ENCODE assay signal across 1 cellular context in the genomic region with DNA sequence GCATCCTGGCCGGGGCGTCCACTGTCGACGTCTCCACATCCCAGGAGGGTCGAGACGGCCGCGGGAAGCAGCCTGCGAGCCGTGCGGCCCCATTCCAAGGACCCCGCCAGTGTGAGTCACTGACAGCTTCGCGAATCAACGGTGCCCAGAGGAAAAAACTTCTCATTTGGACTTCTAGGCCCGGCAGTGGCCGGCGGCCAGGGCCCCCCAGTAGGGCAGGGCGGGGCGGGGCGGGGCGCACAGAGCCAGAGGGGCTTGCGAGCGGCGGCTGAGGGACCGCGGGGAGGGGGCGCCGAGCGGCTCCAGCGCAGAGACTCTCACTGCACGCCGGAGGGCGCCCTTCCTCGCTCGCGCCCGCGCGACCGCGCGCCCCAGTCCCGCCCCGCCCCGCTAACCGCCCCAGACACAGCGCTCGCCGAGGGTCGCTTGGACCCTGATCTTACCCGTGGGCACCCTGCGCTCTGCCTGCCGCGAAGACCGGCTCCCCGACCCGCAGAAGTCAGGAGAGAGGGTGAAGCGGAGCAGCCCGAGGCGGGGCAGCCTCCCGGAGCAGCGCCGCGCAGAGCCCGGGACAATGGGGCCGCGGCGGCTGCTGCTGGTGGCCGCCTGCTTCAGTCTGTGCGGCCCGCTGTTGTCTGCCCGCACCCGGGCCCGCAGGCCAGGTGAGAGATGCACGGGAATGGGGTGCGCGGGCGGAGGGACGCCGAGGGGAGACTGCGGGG.
TF ChIP-seq lines count a peak whose summit lies in the region.

Gene F2R (plus strand): TSS at position 393 of the 722 bp plus-strand sequence. CDS start 182 bp downstream, at position 575.

TF ChIP-seq in HepG2, 621 proteins besides CTCF, POLR2A, EP300 and RAD21 (continued from another document and continues in another):
- TF ChIP-seq YY1 (IDR thresholded peaks at IDR 0.05; ENCODE audit: insufficient read depth, insufficient replicate concordance, low read depth, low read length) (peak; percentile 19), HMGXB3 (CRISPR knock-in tag; IDR thresholded peaks at IDR 0.05; ENCODE audit: borderline replicate concordance) (no peak), MAFK (conservative IDR thresholded peaks at IDR 0.05 in 1 of 2, IDR thresholded peaks at IDR 0.05 in 1 of 2; ENCODE audit: low read length in 2 of 2) (no peak), ARNT (IDR thresholded peaks at IDR 0.05) (no peak), ZNF263 (CRISPR knock-in tag; IDR thresholded peaks at IDR 0.05) (0 out of 2 replicates have a peak, but pooled peaks have one; percentile 24), KDM5A (IDR thresholded peaks at IDR 0.05; ENCODE audit: borderline replicate concordance, low read length) (no peak), PHB2 (IDR thresholded peaks at IDR 0.05; ENCODE audit: partially characterized antibody) (no peak), SALL1 (CRISPR knock-in tag; IDR thresholded peaks at IDR 0.05) (peak; percentile 47), ZMYM3 (CRISPR knock-in tag; IDR thresholded peaks at IDR 0.05) (no peak), TSC22D2 (CRISPR knock-in tag; IDR thresholded peaks at IDR 0.05; ENCODE audit: borderline replicate concordance) (no peak), FOXP4 (CRISPR knock-in tag; IDR thresholded peaks at IDR 0.05) (no peak), GLI4 (CRISPR knock-in tag; IDR thresholded peaks at IDR 0.05; ENCODE audit: borderline replicate concordance) (no peak), ZNF644 (CRISPR knock-in tag; IDR thresholded peaks at IDR 0.05; ENCODE audit: low read depth) (no peak), SAFB2 (CRISPR knock-in tag; IDR thresholded peaks at IDR 0.05; ENCODE audit: borderline replicate concordance, low read depth) (peak; percentile 65), NR3C1 (CRISPR knock-in tag; IDR thresholded peaks at IDR 0.05) (no peak), ZNF3 (CRISPR knock-in tag; IDR thresholded peaks at IDR 0.05) (no peak), RFX5 (IDR thresholded peaks at IDR 0.05; ENCODE audit: low read depth, low read length) (no peak), CERS6 (CRISPR knock-in tag; IDR thresholded peaks at IDR 0.05) (no peak), ZNF205 (CRISPR knock-in tag; IDR thresholded peaks at IDR 0.05) (no peak), ZMYM4 (CRISPR knock-in tag; IDR thresholded peaks at IDR 0.05) (peak; percentile 18; the same call in 1 of the 2 replicates), STAG1 (CRISPR knock-in tag; IDR thresholded peaks at IDR 0.05) (peak; percentile 49), PITX1 (CRISPR knock-in tag; IDR thresholded peaks at IDR 0.05) (no peak), ZNF710 (CRISPR knock-in tag; IDR thresholded peaks at IDR 0.05; ENCODE audit: borderline replicate concordance) (no peak), NFE2 (CRISPR knock-in tag; IDR thresholded peaks at IDR 0.05) (no peak), ZNF891 (CRISPR knock-in tag; IDR thresholded peaks at IDR 0.05) (no peak)
- TF ChIP-seq, protein P1, sequence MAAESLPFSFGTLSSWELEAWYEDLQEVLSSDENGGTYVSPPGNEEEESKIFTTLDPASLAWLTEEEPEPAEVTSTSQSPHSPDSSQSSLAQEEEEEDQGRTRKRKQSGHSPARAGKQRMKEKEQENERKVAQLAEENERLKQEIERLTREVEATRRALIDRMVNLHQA (CRISPR knock-in tag; IDR thresholded peaks at IDR 0.05) = no peak
- TF ChIP-seq, protein P2, sequence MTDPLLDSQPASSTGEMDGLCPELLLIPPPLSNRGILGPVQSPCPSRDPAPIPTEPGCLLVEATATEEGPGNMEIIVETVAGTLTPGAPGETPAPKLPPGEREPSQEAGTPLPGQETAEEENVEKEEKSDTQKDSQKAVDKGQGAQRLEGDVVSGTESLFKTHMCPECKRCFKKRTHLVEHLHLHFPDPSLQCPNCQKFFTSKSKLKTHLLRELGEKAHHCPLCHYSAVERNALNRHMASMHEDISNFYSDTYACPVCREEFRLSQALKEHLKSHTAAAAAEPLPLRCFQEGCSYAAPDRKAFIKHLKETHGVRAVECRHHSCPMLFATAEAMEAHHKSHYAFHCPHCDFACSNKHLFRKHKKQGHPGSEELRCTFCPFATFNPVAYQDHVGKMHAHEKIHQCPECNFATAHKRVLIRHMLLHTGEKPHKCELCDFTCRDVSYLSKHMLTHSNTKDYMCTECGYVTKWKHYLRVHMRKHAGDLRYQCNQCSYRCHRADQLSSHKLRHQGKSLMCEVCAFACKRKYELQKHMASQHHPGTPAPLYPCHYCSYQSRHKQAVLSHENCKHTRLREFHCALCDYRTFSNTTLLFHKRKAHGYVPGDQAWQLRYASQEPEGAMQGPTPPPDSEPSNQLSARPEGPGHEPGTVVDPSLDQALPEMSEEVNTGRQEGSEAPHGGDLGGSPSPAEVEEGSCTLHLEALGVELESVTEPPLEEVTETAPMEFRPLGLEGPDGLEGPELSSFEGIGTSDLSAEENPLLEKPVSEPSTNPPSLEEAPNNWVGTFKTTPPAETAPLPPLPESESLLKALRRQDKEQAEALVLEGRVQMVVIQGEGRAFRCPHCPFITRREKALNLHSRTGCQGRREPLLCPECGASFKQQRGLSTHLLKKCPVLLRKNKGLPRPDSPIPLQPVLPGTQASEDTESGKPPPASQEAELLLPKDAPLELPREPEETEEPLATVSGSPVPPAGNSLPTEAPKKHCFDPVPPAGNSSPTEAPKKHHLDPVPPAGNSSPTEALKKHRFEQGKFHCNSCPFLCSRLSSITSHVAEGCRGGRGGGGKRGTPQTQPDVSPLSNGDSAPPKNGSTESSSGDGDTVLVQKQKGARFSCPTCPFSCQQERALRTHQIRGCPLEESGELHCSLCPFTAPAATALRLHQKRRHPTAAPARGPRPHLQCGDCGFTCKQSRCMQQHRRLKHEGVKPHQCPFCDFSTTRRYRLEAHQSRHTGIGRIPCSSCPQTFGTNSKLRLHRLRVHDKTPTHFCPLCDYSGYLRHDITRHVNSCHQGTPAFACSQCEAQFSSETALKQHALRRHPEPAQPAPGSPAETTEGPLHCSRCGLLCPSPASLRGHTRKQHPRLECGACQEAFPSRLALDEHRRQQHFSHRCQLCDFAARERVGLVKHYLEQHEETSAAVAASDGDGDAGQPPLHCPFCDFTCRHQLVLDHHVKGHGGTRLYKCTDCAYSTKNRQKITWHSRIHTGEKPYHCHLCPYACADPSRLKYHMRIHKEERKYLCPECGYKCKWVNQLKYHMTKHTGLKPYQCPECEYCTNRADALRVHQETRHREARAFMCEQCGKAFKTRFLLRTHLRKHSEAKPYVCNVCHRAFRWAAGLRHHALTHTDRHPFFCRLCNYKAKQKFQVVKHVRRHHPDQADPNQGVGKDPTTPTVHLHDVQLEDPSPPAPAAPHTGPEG (CRISPR knock-in tag; IDR thresholded peaks at IDR 0.05) = peak; percentile 78
- TF ChIP-seq, protein P3, sequence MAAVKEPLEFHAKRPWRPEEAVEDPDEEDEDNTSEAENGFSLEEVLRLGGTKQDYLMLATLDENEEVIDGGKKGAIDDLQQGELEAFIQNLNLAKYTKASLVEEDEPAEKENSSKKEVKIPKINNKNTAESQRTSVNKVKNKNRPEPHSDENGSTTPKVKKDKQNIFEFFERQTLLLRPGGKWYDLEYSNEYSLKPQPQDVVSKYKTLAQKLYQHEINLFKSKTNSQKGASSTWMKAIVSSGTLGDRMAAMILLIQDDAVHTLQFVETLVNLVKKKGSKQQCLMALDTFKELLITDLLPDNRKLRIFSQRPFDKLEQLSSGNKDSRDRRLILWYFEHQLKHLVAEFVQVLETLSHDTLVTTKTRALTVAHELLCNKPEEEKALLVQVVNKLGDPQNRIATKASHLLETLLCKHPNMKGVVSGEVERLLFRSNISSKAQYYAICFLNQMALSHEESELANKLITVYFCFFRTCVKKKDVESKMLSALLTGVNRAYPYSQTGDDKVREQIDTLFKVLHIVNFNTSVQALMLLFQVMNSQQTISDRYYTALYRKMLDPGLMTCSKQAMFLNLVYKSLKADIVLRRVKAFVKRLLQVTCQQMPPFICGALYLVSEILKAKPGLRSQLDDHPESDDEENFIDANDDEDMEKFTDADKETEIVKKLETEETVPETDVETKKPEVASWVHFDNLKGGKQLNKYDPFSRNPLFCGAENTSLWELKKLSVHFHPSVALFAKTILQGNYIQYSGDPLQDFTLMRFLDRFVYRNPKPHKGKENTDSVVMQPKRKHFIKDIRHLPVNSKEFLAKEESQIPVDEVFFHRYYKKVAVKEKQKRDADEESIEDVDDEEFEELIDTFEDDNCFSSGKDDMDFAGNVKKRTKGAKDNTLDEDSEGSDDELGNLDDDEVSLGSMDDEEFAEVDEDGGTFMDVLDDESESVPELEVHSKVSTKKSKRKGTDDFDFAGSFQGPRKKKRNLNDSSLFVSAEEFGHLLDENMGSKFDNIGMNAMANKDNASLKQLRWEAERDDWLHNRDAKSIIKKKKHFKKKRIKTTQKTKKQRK (IDR thresholded peaks at IDR 0.05; ENCODE audit: low read length) = no peak
- TF ChIP-seq, protein P4, sequence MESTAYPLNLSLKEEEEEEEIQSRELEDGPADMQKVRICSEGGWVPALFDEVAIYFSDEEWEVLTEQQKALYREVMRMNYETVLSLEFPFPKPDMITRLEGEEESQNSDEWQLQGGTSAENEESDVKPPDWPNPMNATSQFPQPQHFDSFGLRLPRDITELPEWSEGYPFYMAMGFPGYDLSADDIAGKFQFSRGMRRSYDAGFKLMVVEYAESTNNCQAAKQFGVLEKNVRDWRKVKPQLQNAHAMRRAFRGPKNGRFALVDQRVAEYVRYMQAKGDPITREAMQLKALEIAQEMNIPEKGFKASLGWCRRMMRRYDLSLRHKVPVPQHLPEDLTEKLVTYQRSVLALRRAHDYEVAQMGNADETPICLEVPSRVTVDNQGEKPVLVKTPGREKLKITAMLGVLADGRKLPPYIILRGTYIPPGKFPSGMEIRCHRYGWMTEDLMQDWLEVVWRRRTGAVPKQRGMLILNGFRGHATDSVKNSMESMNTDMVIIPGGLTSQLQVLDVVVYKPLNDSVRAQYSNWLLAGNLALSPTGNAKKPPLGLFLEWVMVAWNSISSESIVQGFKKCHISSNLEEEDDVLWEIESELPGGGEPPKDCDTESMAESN (CRISPR knock-in tag; conservative IDR thresholded peaks at IDR 0.05) = no peak
- TF ChIP-seq, protein P5, sequence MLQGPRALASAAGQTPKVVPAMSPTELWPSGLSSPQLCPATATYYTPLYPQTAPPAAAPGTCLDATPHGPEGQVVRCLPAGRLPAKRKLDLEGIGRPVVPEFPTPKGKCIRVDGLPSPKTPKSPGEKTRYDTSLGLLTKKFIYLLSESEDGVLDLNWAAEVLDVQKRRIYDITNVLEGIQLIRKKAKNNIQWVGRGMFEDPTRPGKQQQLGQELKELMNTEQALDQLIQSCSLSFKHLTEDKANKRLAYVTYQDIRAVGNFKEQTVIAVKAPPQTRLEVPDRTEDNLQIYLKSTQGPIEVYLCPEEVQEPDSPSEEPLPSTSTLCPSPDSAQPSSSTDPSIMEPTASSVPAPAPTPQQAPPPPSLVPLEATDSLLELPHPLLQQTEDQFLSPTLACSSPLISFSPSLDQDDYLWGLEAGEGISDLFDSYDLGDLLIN (CRISPR knock-in tag; IDR thresholded peaks at IDR 0.05; ENCODE audit: borderline replicate concordance) = no peak
